In the genomic region with DNA sequence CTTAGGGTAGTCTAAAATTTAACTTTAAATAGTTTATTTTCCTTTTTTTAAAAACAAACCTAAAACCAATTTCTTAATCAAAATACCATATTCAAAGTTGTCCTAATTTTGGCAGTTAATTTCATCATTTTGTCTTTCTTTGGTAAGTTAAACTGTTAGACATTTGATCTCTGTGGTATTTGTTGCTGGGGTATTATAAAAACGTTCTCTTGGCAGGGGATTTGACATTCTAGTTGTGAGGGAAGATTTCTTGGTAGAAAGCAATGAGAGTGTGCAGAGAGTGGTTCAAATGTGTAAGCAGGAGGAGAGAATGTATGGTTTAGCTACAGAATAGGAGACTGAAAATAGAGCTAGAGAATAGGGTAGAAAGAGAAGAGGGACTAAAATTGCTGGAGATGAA, we compare ENCODE assay signal across 17 cellular contexts. TPM values are rescaled to one million over a fixed set of nuclear protein-coding genes. Genes with fewer than 3 reads are reported as not detected.
DNase-seq lines count a peak whose midpoint lies in the region; ATAC-seq, FAIRE-seq and TF ChIP-seq lines count a peak whose summit lies in the region.
"Had no signal": no experiment of that assay in that cellular context is flagged by ENCODE, and none has a peak within 500 bp of the region (broad histone marks: within the 10 kb centered on the region; RNA-seq: fewer than 3 reads in every experiment).

No MANE protein-coding gene starts in this region.

- CTCF ChIA-PET in WTC11 (lab: Charles Lee), result interaction anchor here (0.7 kb wide), 1 partner anchor 63 kb away, joined by 4 read pairs; no protein-coding TSS in a partner anchor

- peak overlapping the region; percentile 18 for H3K27ac ChIP-seq in HUES48 (ENCODE audit: low read depth, low read length)
- peak overlapping the region; percentile 33 for H3K27ac ChIP-seq in trophoblast cell (ENCODE audit: low read depth, low read length)
- H3K27ac ChIP-seq: SK-N-MC had no signal

- no peak overlapping the region for H4K12ac ChIP-seq in trophoblast cell (ENCODE audit: low read depth, low read length)

- H3K9ac ChIP-seq in HUES48 (ENCODE audit: low read depth, low read length), result no peak overlapping the region
- H3K9ac ChIP-seq in trophoblast cell (ENCODE audit: low read length), result no peak overlapping the region

- H3K36me3 ChIP-seq in HUES48 (ENCODE audit: control insufficient read depth, insufficient read depth, low read length) (no peaks in the 10 kb centered on the region), trophoblast cell (ENCODE audit: control insufficient read depth in 1 of 2, insufficient read depth in 2 of 2, low read length in 2 of 2) (no peaks in the 10 kb centered on the region)
- H3K36me3 ChIP-seq: BE2C had no signal

- POLR2A ChIA-PET in WTC11 (lab: Charles Lee), result no interaction called here

- no peak overlapping the region for H2BK5ac ChIP-seq in trophoblast cell (ENCODE audit: low read depth, low read length, poor library complexity)

- no peak overlapping the region for H2AK5ac ChIP-seq in trophoblast cell (ENCODE audit: low read length)

- TF ChIP-seq CTCF in WTC11 (IDR thresholded peaks at IDR 0.05) (no peak), GM13977 (IDR thresholded peaks at IDR 0.05; ENCODE audit: extremely low read depth, insufficient read depth, missing control alignments) (no peak)

- H2BK12ac ChIP-seq in trophoblast cell (ENCODE audit: low read length), result no peak overlapping the region

- H3K4me1 ChIP-seq in HUES48 (ENCODE audit: control insufficient read depth, insufficient read depth, low read length) (peaks cover 74% of the 10 kb centered on the region), trophoblast cell (ENCODE audit: control insufficient read depth in 1 of 2, insufficient read depth in 2 of 2, low read length in 2 of 2) (peaks cover 6 to 10% of the 10 kb centered on the region in 2 experiments)

- H3K23ac ChIP-seq in trophoblast cell (ENCODE audit: low read length), result no peak overlapping the region

- no peak overlapping the region for H4K8ac ChIP-seq in trophoblast cell (ENCODE audit: low read depth, low read length)

- no peak overlapping the region for H2BK120ac ChIP-seq in trophoblast cell (ENCODE audit: insufficient read depth, low read length, poor library complexity)

- in situ Hi-C loops in GM13977 (cut with MboI; ENCODE audit: low pct_unique_long_range_greater_than_20kb, low sequenced_read_pairs, unreplicated experiment), result no loop called here

- peaks cover 12% of the 10 kb centered on the region for H3K79me1 ChIP-seq in trophoblast cell (ENCODE audit: low read length)

- H3K4me3 Mint-ChIP-seq in WTC11, result no peak overlapping the region
- H3K4me3 Mint-ChIP-seq: CD8-positive, alpha-beta T cell had no signal

- H3K9me3 Mint-ChIP-seq in WTC11, result peaks cover 4% of the 10 kb centered on the region; the same call in 1 of the 2 replicates
- H3K9me3 Mint-ChIP-seq: CD8-positive, alpha-beta T cell had no signal

- H3K4me2 ChIP-seq in trophoblast cell (ENCODE audit: low read length), result no peak overlapping the region

- H4K91ac ChIP-seq in trophoblast cell (ENCODE audit: low read depth, low read length), result no peak overlapping the region

- no peak overlapping the region for H2AFZ ChIP-seq in trophoblast cell (ENCODE audit: insufficient read depth, low read length, poor library complexity)

- H3K14ac ChIP-seq in trophoblast cell (ENCODE audit: low read length), result no peak overlapping the region

- no peaks in the 10 kb centered on the region for H3K9me3 ChIP-seq in HUES48 (ENCODE audit: control insufficient read depth, insufficient read depth, low read length)
- H3K9me3 ChIP-seq in trophoblast cell (ENCODE audit: insufficient read depth, low read depth, low read length), result no peaks in the 10 kb centered on the region
- H3K9me3 ChIP-seq: BE2C had no signal

- H3K4me3 ChIP-seq in HUES48 (ENCODE audit: low read depth, low read length) (no peak overlapping the region), trophoblast cell (ENCODE audit: low read depth, low read length) (no peak overlapping the region)
- H3K4me3 ChIP-seq: SK-N-MC had no signal

- ATAC-seq in WTC11, result no peak
- ATAC-seq: CD8-positive, alpha-beta T cell had no signal

- no peak overlapping the region for H3K4ac ChIP-seq in trophoblast cell (ENCODE audit: low read depth, low read length)

- DNase-seq in WTC11 (ENCODE audit: low spot score) (no peak), fibroblast of peridontal ligament (ENCODE audit: extremely low read depth) (peak; percentile 70), trophoblast cell (no peak), GM13977 (ENCODE audit: low spot score) (no peak), ureter (ENCODE audit: low spot score) (no peak), urothelium cell line (ENCODE audit: low spot score) (no peak)
- no peak for DNase-seq in stimulated activated CD4-positive, alpha-beta T cell treated with anti-CD3 and anti-CD28 coated beads, Interleukin-4, amount 100 ng/mL, for 24 hours
- DNase-seq: BE2C; CD8-positive, alpha-beta T cell; HCEC 1CT; KBM-7; NCI-H1092; NCI-H345; NCI-H526 treated with DMSO at 0.1 percent for 48 hours had no signal

- H3K79me2 ChIP-seq in trophoblast cell (ENCODE audit: control insufficient read depth, insufficient read depth, low read length, poor library complexity), result no peaks in the 10 kb centered on the region

- H3K27me3 Mint-ChIP-seq in WTC11 (ENCODE audit: low read depth), result no peaks in the 10 kb centered on the region

- no peak overlapping the region for H3K18ac ChIP-seq in trophoblast cell (ENCODE audit: low read length)

- H3K27me3 ChIP-seq in HUES48 (ENCODE audit: control insufficient read depth, insufficient read depth, low read length) (no peaks in the 10 kb centered on the region), trophoblast cell (ENCODE audit: insufficient read depth, low read length) (no peaks in the 10 kb centered on the region)
- H3K27me3 ChIP-seq: BE2C had no signal

- H3K4me1 Mint-ChIP-seq in WTC11, result peaks cover 82% of the 10 kb centered on the region

- peak overlapping the region; percentile 53 for H3K27ac Mint-ChIP-seq in WTC11
- H3K27ac Mint-ChIP-seq: CD8-positive, alpha-beta T cell had no signal

- no CpG with 5 or more reads among the region's 1 CpG for WGBS in trophoblast cell (ENCODE audit: extremely low coverage, insufficient coverage, insufficient read length)

- FAIRE-seq in urothelium cell line (lab: Jason Lieb, UNC), result no peak

- H3K36me3 Mint-ChIP-seq in WTC11, result peaks cover 11% of the 10 kb centered on the region
- H3K36me3 Mint-ChIP-seq: CD8-positive, alpha-beta T cell had no signal

TF ChIP-seq in WTC11, 78 proteins besides CTCF, POLR2A, EP300 and RAD21:
- no peak for TF ChIP-seq NR1H2 (CRISPR knock-in tag; IDR thresholded peaks at IDR 0.05)
- TF ChIP-seq, protein P1, sequence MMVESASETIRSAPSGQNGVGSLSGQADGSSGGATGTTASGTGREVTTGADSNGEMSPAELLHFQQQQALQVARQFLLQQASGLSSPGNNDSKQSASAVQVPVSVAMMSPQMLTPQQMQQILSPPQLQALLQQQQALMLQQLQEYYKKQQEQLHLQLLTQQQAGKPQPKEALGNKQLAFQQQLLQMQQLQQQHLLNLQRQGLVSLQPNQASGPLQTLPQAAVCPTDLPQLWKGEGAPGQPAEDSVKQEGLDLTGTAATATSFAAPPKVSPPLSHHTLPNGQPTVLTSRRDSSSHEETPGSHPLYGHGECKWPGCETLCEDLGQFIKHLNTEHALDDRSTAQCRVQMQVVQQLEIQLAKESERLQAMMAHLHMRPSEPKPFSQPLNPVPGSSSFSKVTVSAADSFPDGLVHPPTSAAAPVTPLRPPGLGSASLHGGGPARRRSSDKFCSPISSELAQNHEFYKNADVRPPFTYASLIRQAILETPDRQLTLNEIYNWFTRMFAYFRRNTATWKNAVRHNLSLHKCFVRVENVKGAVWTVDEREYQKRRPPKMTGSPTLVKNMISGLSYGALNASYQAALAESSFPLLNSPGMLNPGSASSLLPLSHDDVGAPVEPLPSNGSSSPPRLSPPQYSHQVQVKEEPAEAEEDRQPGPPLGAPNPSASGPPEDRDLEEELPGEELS (CRISPR knock-in tag; IDR thresholded peaks at IDR 0.05), result no peak
TF ChIP-seq in WTC11: peak in this region for 0.

RNA-seq across cellular contexts. Expression of gene GULP1, which starts 14.6 kb away (rescaled TPM):
- 75.1 to 82.1 TPM (median 80.5 TPM) in 3 replicates for total RNA-seq in WTC11 (2021)
- 38.6 and 39.1 TPM in 2 replicates for polyA plus RNA-seq in trophoblast cell (2013)
- 19.9 TPM for total RNA-seq in ureter
- total RNA-seq: CD8-positive, alpha-beta T cell; OCI-LY7 had no signal
